Comparison of ENCODE assay signal across 1 cellular context in genomic region chr3:25855281-25855680, GRCh38.
TF ChIP-seq lines count a peak whose summit lies in the region.

No MANE protein-coding gene starts in this region.

TF ChIP-seq in H1, 55 proteins besides CTCF, POLR2A, EP300 and RAD21:
- no peak for TF ChIP-seq CBX5 (IDR thresholded peaks at IDR 0.05; ENCODE audit: low read depth, low read length)
- TF ChIP-seq BRCA1 (IDR thresholded peaks at IDR 0.05; ENCODE audit: low read depth, low read length) = no peak
- TF ChIP-seq SP2 (IDR thresholded peaks at IDR 0.05; ENCODE audit: low read length) = no peak
- no peak for TF ChIP-seq TEAD4 (IDR thresholded peaks at IDR 0.05; ENCODE audit: low read depth, low read length)
- TF ChIP-seq PHF8 (conservative IDR thresholded peaks at IDR 0.05; ENCODE audit: low read depth, low read length) = no peak
- TF ChIP-seq JUN (IDR thresholded peaks at IDR 0.05; ENCODE audit: low read depth, low read length) = no peak
- TF ChIP-seq SIRT6 (IDR thresholded peaks at IDR 0.05; ENCODE audit: low read length) = no peak
- TF ChIP-seq POU5F1 (IDR thresholded peaks at IDR 0.05; ENCODE audit: low read depth, low read length) = no peak
- no peak for TF ChIP-seq ZNF274 (IDR thresholded peaks at IDR 0.05; ENCODE audit: borderline replicate concordance, extremely low read depth, low read length)
